ENCODE assay signal across 8 cellular contexts in the genomic region with DNA sequence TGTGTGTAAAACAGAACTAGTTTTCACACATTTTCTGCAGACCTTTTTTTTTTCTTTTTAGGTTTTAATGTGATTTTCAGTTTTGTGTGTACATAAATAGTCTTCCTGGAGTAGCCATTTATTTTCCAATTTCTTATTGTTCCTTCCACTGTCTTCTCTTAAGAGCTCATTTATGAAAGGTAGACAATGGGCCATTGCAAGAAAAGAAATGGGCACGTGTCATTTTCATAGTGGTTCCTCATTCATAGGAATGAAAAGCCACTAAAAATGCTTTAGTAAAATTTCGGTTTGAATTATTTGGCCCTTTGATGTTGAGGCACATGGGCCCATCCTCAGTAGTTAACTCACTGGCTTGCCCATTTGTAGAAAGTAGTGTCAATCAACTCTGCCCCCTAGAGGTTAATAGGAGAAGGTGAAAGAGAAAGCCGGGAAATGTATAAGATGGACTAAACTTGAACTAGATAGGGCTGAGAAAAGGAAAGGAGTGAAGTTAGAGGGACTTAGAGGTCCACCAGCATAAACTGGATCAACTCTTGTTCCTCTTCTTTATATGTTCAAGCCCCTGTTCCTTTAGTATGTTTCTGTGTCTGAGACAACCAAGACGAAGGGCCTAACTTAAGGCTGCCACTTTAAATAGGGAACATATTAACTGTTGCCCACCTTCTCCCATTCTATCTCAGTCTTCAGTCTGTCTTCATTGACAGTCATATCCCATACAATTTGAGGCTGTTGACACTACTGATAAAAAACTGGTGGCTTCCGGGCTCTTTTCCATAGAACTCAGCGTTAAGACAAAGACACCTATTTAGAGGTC.
DNase-seq lines count a peak whose midpoint lies in the region; ATAC-seq and TF ChIP-seq lines count a peak whose summit lies in the region.

No MANE protein-coding gene starts in this region.

- H4K20me1 ChIP-seq in SU-DHL-6 (ENCODE audit: low read depth, low read length), result no peaks in the 10 kb centered on the region

- TF ChIP-seq POLR2A in prostate gland (IDR thresholded peaks at IDR 0.05), result no peak

- WGBS in prostate gland, result 86% methylated on average over 6 of the region's 6 CpGs

- H3K79me2 ChIP-seq in SU-DHL-6 (ENCODE audit: insufficient read depth, low read length), result no peaks in the 10 kb centered on the region

- no peaks in the 10 kb centered on the region for H3F3A ChIP-seq in SU-DHL-6 (ENCODE audit: insufficient read depth)

- in situ Hi-C loops in ACHN (cut with HindIII; ENCODE audit: low pct_ligation_motif_present, low pct_unique_long_range_greater_than_20kb, low sequenced_read_pairs), result no loop called here

- H3K9ac ChIP-seq in SU-DHL-6 (ENCODE audit: low read length), result no peak overlapping the region

- H2AFZ ChIP-seq in SU-DHL-6 (ENCODE audit: low read depth, low read length, severe bottlenecking), result no peak overlapping the region

- intact Hi-C loops in prostate gland (cut with DNase I), result no loop called here
- intact Hi-C loops in sciatic nerve (cut with DNase I), result no loop called here

- peak; percentile 64 for DNase-seq in ACHN
- peak; percentile 70 for DNase-seq in ELR (ENCODE audit: low read depth)
- DNase-seq in H4 (ENCODE audit: low spot score), result peak; percentile 27
- peak; percentile 10 for DNase-seq in LNCaP clone FGC (ENCODE audit: low read depth)
- peak; percentile 64 for DNase-seq in fibroblast of peridontal ligament (ENCODE audit: extremely low read depth)
- DNase-seq in prostate gland (ENCODE audit: low spot score), result no peak
- DNase-seq in sciatic nerve (ENCODE audit: low spot score), result no peak

- H3K9me2 ChIP-seq in SU-DHL-6 (replicated peaks; ENCODE audit: insufficient read depth, low read length), result no peaks in the 10 kb centered on the region

- ATAC-seq in sciatic nerve, result no peak

- H3K36me3 ChIP-seq in SU-DHL-6 (ENCODE audit: low read length) (no peaks in the 10 kb centered on the region), prostate gland (no peaks in the 10 kb centered on the region)

- H3K4me3 ChIP-seq in LNCaP clone FGC (ENCODE audit: low read depth, low read length) (no peak overlapping the region), SU-DHL-6 (ENCODE audit: insufficient read depth, low read length, poor library complexity, severe bottlenecking) (no peak overlapping the region), prostate gland (no peak overlapping the region)

- peak; percentile 59 for TF ChIP-seq CTCF in LNCaP clone FGC (IDR thresholded peaks at IDR 0.05; ENCODE audit: control insufficient read depth, extremely low read depth, insufficient read depth)
- TF ChIP-seq CTCF in SU-DHL-6 (IDR thresholded peaks at IDR 0.05; ENCODE audit: insufficient read depth, low read length, poor library complexity, severe bottlenecking), result peak; percentile 92
- TF ChIP-seq CTCF in prostate gland (IDR thresholded peaks at IDR 0.05), result peak in 3 of 4 experiments; percentile 35 to 53 (median 42)

- H3K27me3 ChIP-seq in SU-DHL-6 (ENCODE audit: low read length), result no peaks in the 10 kb centered on the region
- H3K27me3 ChIP-seq in prostate gland (replicated peaks; ENCODE audit: insufficient read depth), result no peaks in the 10 kb centered on the region

- no peak overlapping the region for H3K4me2 ChIP-seq in SU-DHL-6 (ENCODE audit: low read depth, low read length, poor library complexity, severe bottlenecking)

- H3K9me3 ChIP-seq in SU-DHL-6 (ENCODE audit: insufficient read depth, low read length) (no peaks in the 10 kb centered on the region), prostate gland (no peaks in the 10 kb centered on the region)

- H3K27ac ChIP-seq in SU-DHL-6 (ENCODE audit: low read depth, low read length) (no peak overlapping the region), prostate gland (no peak overlapping the region)

- no peaks in the 10 kb centered on the region for H3K4me1 ChIP-seq in prostate gland (replicated peaks)

Comparison
In these comparisons a context has a peak if more than half of its experiments do, and no peak if none do; other contexts are left out.
1. DNase-seq: peak in ACHN (single experiment), ELR (single experiment), H4 (single experiment), LNCaP clone FGC (single experiment) and fibroblast of peridontal ligament (single experiment); none in prostate gland (single experiment) and sciatic nerve (single experiment).
2. CTCF ChIP-seq: peak in every context shown above with its lines; median percentile 92 in SU-DHL-6; 59 in LNCaP clone FGC; 42 in prostate gland.